6 cellular contexts compared by ENCODE assay signal in the genomic region with DNA sequence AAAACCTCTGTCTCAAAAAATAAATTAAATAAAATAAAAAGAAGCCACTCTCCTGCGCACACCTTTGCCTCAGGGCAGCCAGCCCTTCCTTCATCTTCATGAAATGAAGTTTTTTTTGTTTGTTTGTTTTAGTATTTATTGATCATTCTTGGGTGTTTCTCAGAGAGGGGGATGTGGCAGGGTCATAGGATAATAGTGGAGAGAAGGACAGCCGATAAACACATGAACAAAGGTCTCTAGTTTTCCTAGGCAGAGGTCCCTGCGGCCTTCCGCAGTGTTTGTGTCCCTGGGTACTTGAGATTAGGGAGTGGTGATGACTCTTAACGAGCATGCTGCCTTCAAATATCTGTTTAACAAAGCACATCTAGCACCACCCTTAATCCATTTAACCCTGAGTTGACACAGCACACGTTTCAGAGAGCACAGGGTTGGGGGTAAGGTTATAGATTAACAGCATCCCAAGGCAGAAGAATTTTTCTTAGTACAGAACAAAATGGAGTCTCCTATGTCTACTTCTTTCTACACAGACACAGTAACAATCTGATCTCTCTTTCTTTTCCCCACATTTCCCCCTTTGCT. TPM values are rescaled to one million over a fixed set of nuclear protein-coding genes. Genes with fewer than 3 reads are reported as not detected.
"Had no signal": no experiment of that assay in that cellular context is flagged by ENCODE, and none has a peak within 500 bp of the region (broad histone marks: within the 10 kb centered on the region; RNA-seq: fewer than 3 reads in every experiment).

No MANE protein-coding gene starts in this region.

RNA-seq across cellular contexts. Expression of gene NPFFR1, which starts 45.8 kb away (rescaled TPM):
- total RNA-seq: dermis blood vessel endothelial cell, endothelial cell of umbilical vein, epithelial cell of proximal tubule, glomerular endothelial cell had no signal
- polyA plus RNA-seq: endothelial cell of umbilical vein, heart right ventricle, keratinocyte had no signal
